Comparison of ENCODE assay signal across 17 cellular contexts in genomic region chr2:215384710-215385109, GRCh38. TPM values are rescaled to one million over a fixed set of nuclear protein-coding genes. Genes with fewer than 3 reads are reported as not detected.
A peak's percentile ranks its signal among the peaks of the same experiment; 100 is the strongest.
DNase-seq lines count a peak whose midpoint lies in the region; ATAC-seq, FAIRE-seq and TF ChIP-seq lines count a peak whose summit lies in the region.
"Had no signal": no experiment of that assay in that cellular context is flagged by ENCODE, and none has a peak within 500 bp of the region (broad histone marks: within the 10 kb centered on the region; RNA-seq: fewer than 3 reads in every experiment).

No MANE protein-coding gene starts in this region.

- peaks cover 17% of the 10 kb centered on the region for H3K79me2 ChIP-seq in ACC112 (ENCODE audit: control insufficient read depth, insufficient read depth, low read length, unreplicated experiment)
- peaks cover 3% of the 10 kb centered on the region for H3K79me2 ChIP-seq in osteoblast (ENCODE audit: insufficient read depth, low read length)

- TF ChIP-seq CTCF in osteoblast (IDR thresholded peaks at IDR 0.05; ENCODE audit: extremely low read depth, low read depth, low read length) = no peak

- peak; percentile 12 for DNase-seq in SK-N-DZ (ENCODE audit: low spot score)
- DNase-seq in osteoblast (ENCODE audit: insufficient read length, low spot score, missing footprints) = no peak
- DNase-seq in GM12892 (ENCODE audit: insufficient read length) = no peak
- no peak for DNase-seq in activated gamma-delta T cell treated with Interleukin-2 at 50 U/mL for 16 hours
- DNase-seq: AML-193; Caco-2; CD4-positive, alpha-beta T cell; DMS79 treated with DMSO at 0.1 percent for 48 hours; GF-D8; HCEC 1CT; KBM-7 had no signal

- H3K36me3 ChIP-seq in ACC112 (ENCODE audit: insufficient read depth, low read length) (peaks cover 78% of the 10 kb centered on the region), osteoblast (ENCODE audit: insufficient read depth, low read length) (peaks cover 94% of the 10 kb centered on the region)

- no peak overlapping the region for H3K4me3 ChIP-seq in ACC112 (ENCODE audit: low read depth, low read length)
- H3K4me3 ChIP-seq in osteoblast (ENCODE audit: insufficient read depth, low read length) = no peak overlapping the region
- H3K4me3 ChIP-seq: GM23338 had no signal

- no peaks in the 10 kb centered on the region for H3K9me3 ChIP-seq in osteoblast (ENCODE audit: low read depth, low read length)
- H3K9me3 ChIP-seq: Caco-2 had no signal

- H3K4me1 ChIP-seq in ACC112 (ENCODE audit: control insufficient read depth, insufficient read depth, low read length, unreplicated experiment) (no peaks in the 10 kb centered on the region), osteoblast (ENCODE audit: insufficient read depth, low read length) (peaks cover 15% of the 10 kb centered on the region)
- H3K4me1 ChIP-seq: Caco-2 had no signal

- TF ChIP-seq POLR2A in GM12892 (IDR thresholded peaks at IDR 0.05; ENCODE audit: low read depth, low read length) = no peak

- no peak for ATAC-seq in GM19455 (IDR thresholded peaks at IDR 0.05; ENCODE audit: unreplicated experiment)
- ATAC-seq: GM23338 had no signal

- H2AFZ ChIP-seq in ACC112 (ENCODE audit: low read length, unreplicated experiment) = no peak overlapping the region
- H2AFZ ChIP-seq in osteoblast (ENCODE audit: low read length) = no peak overlapping the region
- H2AFZ ChIP-seq: GM23338 had no signal

- no peak for FAIRE-seq in GM12892 (lab: Jason Lieb, UNC)
- FAIRE-seq: H54, HTR-8/SVneo had no signal

- H3K27me3 ChIP-seq in ACC112 (ENCODE audit: insufficient read depth, low read length) (no peaks in the 10 kb centered on the region), osteoblast (ENCODE audit: insufficient read depth, low read length) (no peaks in the 10 kb centered on the region)

- no peak overlapping the region for H3K4me2 ChIP-seq in osteoblast (ENCODE audit: insufficient read depth, low read length)
- H3K4me2 ChIP-seq: GM23338 had no signal

- H4K20me1 ChIP-seq in osteoblast (ENCODE audit: insufficient read depth, low read length) = peaks cover 52% of the 10 kb centered on the region

- H3K27ac ChIP-seq in ACC112 (ENCODE audit: low read depth, low read length) (peak overlapping the region; percentile 38), osteoblast (ENCODE audit: low read depth, low read length) (peak overlapping the region; percentile 43)
- H3K27ac ChIP-seq: C4-2B had no signal

RNA-seq across cellular contexts. Expression of gene FN1, which starts 51.2 kb away (rescaled TPM):
- polyA plus RNA-seq in SK-N-DZ (2014; cell fraction: cytosol; rRNA removed) = 339 and 342 TPM in 2 replicates
- polyA plus RNA-seq in SK-N-DZ (2014; cell fraction: nucleus; rRNA removed) = 278 and 371 TPM in 2 replicates
- total RNA-seq in osteoblast = 18,025 and 18,800 TPM in 2 replicates
- polyA plus RNA-seq in GM12892 (2012; ENCODE audit: missing spikeins) = 2.2 TPM
